In genomic region chr18:13551841-13552733, GRCh38 we compare ENCODE assay signal across 23 cellular contexts.
DNase-seq lines count a peak whose midpoint lies in the region; TF ChIP-seq lines count a peak whose summit lies in the region.
"Had no signal": no experiment of that assay in that cellular context is flagged by ENCODE, and none has a peak within 500 bp of the region (broad histone marks: within the 10 kb centered on the region; RNA-seq: fewer than 3 reads in every experiment).

No MANE protein-coding gene starts in this region.

- H3K27me3 ChIP-seq in BLaER1 treated with 17β-estradiol and CSF1 and Interleukin-3, amounts not matched to agents 10 nM and 100 nM = no peaks in the 10 kb centered on the region
- H3K27me3 ChIP-seq in right atrium auricular region (no peaks in the 10 kb centered on the region), transverse colon (no peaks in the 10 kb centered on the region), ovary (no peaks in the 10 kb centered on the region)
- H3K27me3 ChIP-seq: SJCRH30, thyroid gland had no signal

- H3K9ac ChIP-seq in BLaER1 treated with 17β-estradiol and CSF1 and Interleukin-3, amounts not matched to agents 10 nM and 100 nM = peak overlapping the region in 1 of 11 experiments; percentile 11; a peak in 1 of 22 replicates

- TF ChIP-seq POLR2A in transverse colon (IDR thresholded peaks at IDR 0.05) (no peak), ovary (IDR thresholded peaks at IDR 0.05) (no peak)

- intact Hi-C loops in transverse colon (cut with DNase I; ENCODE audit: low total_unique reads) = no loop called here
- intact Hi-C loops in ovary (cut with DNase I) = no loop called here

- peak overlapping the region in 1 of 11 experiments; percentile 5; a peak in 1 of 22 replicates for H3K27ac ChIP-seq in BLaER1 treated with 17β-estradiol and CSF1 and Interleukin-3, amounts not matched to agents 10 nM and 100 nM
- peak overlapping the region; percentile 72 to 79 for H3K27ac ChIP-seq in right atrium auricular region
- peak overlapping the region; percentile 18 for H3K27ac ChIP-seq in substantia nigra (ENCODE audit: low read depth, low read length, poor library complexity, severe bottlenecking)
- H3K27ac ChIP-seq in transverse colon = peak overlapping the region in 1 of 4 donors; percentile 31
- H3K27ac ChIP-seq in ovary = no peak overlapping the region
- H3K27ac ChIP-seq: C4-2B, psoas muscle, SJCRH30 had no signal

- TF ChIP-seq EP300 in transverse colon (IDR thresholded peaks at IDR 0.05; ENCODE audit: low read depth) (no peak), ovary (IDR thresholded peaks at IDR 0.05) (no peak)

- peaks cover 28 to 62% (median 46%) of the 10 kb centered on the region in 10 experiments for H3K4me1 ChIP-seq in BLaER1 treated with 17β-estradiol and CSF1 and Interleukin-3, amounts not matched to agents 10 nM and 100 nM
- H3K4me1 ChIP-seq in right atrium auricular region (peaks cover 0 to 53% of the 10 kb centered on the region in 2 donors), transverse colon (peaks cover 0 to 21% (median 18%) of the 10 kb centered on the region in 4 donors), ovary (ENCODE audit: insufficient read depth) (peaks cover 3% of the 10 kb centered on the region)
- H3K4me1 ChIP-seq: SJCRH30 had no signal

- DNase-seq in SK-N-DZ (ENCODE audit: low spot score) (peak; percentile 32), right atrium auricular region (ENCODE audit: low spot score) (no peak), substantia nigra (lab: John Stamatoyannopoulos, UW) (no peak), transverse colon (no peak), NK-92 (lab: John Stamatoyannopoulos, UW; ENCODE audit: unreplicated experiment) (no peak), ovary (no peak)
- DNase-seq: activated CD4-positive, alpha-beta memory T cell treated with anti-CD3 and anti-CD28 coated beads, Interleukin-2, amount 10 ng/mL, durations not matched to agents 7 days and 5 days; activated CD4-positive, alpha-beta T cell treated with anti-CD3 and anti-CD28 coated beads for 1 hour; activated naive CD4-positive, alpha-beta T cell; amniotic stem cell; effector CD8-positive, alpha-beta T cell; kidney; NCI-H1092 treated with DMSO at 0.1 percent for 48 hours; NCI-H187 treated with DMSO at 0.1 percent for 48 hours; NCI-H524; NK-92 treated with Interleukin-12 subunit alpha and Interleukin-12 subunit beta, amount 100 ng/mL, for 24 hours; psoas muscle; SJCRH30; stimulated activated naive CD8-positive, alpha-beta T cell treated with anti-CD3 and anti-CD28 coated beads, Interleukin-15, Interleukin-2, amounts not matched to agents 100 U/mL and 50 U/mL, for 24 hours; T-helper 1 cell had no signal

- TF ChIP-seq CTCF in right atrium auricular region (IDR thresholded peaks at IDR 0.05) = no peak
- no peak for TF ChIP-seq CTCF in transverse colon (IDR thresholded peaks at IDR 0.05)
- no peak for TF ChIP-seq CTCF in ovary (IDR thresholded peaks at IDR 0.05)

- in situ Hi-C loops in transverse colon (cut with MboI; ENCODE audit: low pct_ligation_motif_present in 1 of 4, low pct_unique_long_range_greater_than_20kb in 1 of 4, low sequenced_read_pairs in 3 of 4) = no loop called here

- peak overlapping the region in 7 of 11 experiments; percentile 1 to 86 (median 66); a peak in 10 of 22 replicates for H3K4me2 ChIP-seq in BLaER1 treated with 17β-estradiol and CSF1 and Interleukin-3, amounts not matched to agents 10 nM and 100 nM

- peaks cover 0 to 6% (median 0%) of the 10 kb centered on the region in 11 experiments; a peak in 1 of 22 replicates for H4K20me1 ChIP-seq in BLaER1 treated with 17β-estradiol and CSF1 and Interleukin-3, amounts not matched to agents 10 nM and 100 nM

- 50% methylated on average over 13 of the region's 13 CpGs; no CpG with 5 or more reads in 1 of the 2 donors for WGBS in transverse colon (ENCODE audit: low coverage in 1 of 2), 2 donors
- WGBS in ovary, 3 donors = 58 to 78% (median 72%) methylated on average over 13 of the region's 13 CpGs

- no peak overlapping the region for H3K4me3 ChIP-seq in BLaER1 treated with 17β-estradiol and CSF1 and Interleukin-3, amounts not matched to agents 10 nM and 100 nM
- H3K4me3 ChIP-seq in right atrium auricular region = no peak overlapping the region
- H3K4me3 ChIP-seq in transverse colon = no peak overlapping the region
- H3K4me3 ChIP-seq in ovary = no peak overlapping the region
- H3K4me3 ChIP-seq: psoas muscle, SJCRH30, thyroid gland had no signal

- H3K9me3 ChIP-seq in BLaER1 treated with 17β-estradiol and CSF1 and Interleukin-3, amounts not matched to agents 10 nM and 100 nM (replicated peaks in 1 of 11) = peaks cover 10 to 15% (median 13%) of the 10 kb centered on the region in 11 experiments; a peak in 21 of 22 replicates
- H3K9me3 ChIP-seq in right atrium auricular region = no peaks in the 10 kb centered on the region
- H3K9me3 ChIP-seq in transverse colon = no peaks in the 10 kb centered on the region
- H3K9me3 ChIP-seq in ovary = no peaks in the 10 kb centered on the region
- H3K9me3 ChIP-seq: psoas muscle, SJCRH30, thyroid gland had no signal

- H3K36me3 ChIP-seq in BLaER1 treated with 17β-estradiol and CSF1 and Interleukin-3, amounts not matched to agents 10 nM and 100 nM = peaks cover 0 to 30% (median 12%) of the 10 kb centered on the region in 11 experiments; a peak in 19 of 22 replicates
- no peaks in the 10 kb centered on the region for H3K36me3 ChIP-seq in right atrium auricular region
- no peaks in the 10 kb centered on the region for H3K36me3 ChIP-seq in transverse colon
- no peaks in the 10 kb centered on the region for H3K36me3 ChIP-seq in ovary
- H3K36me3 ChIP-seq: SJCRH30, thyroid gland had no signal

Comparison
In these comparisons a context has a peak if more than half of its experiments do, and no peak if none do; other contexts are left out.
1. H3K27ac ChIP-seq: peak in right atrium auricular region (2 of 2) and substantia nigra (single experiment); none in ovary (0 of 2).